Comparison of ENCODE assay signal across 11 cellular contexts in genomic region chr12:130765186-130765659, GRCh38. TPM values are rescaled to one million over a fixed set of nuclear protein-coding genes. Genes with fewer than 3 reads are reported as not detected.
A peak's percentile ranks its signal among the peaks of the same experiment; 100 is the strongest.
DNase-seq lines count a peak whose midpoint lies in the region; ATAC-seq, FAIRE-seq and TF ChIP-seq lines count a peak whose summit lies in the region.
"Had no signal": no experiment of that assay in that cellular context is flagged by ENCODE, and none has a peak within 500 bp of the region (broad histone marks: within the 10 kb centered on the region; RNA-seq: fewer than 3 reads in every experiment).

No MANE protein-coding gene starts in this region.

- POLR2A ChIA-PET in activated CD8-positive, alpha-beta T cell treated with anti-CD3 and anti-CD28 coated beads for 36 hours (lab: Charles Lee): no interaction called here

- ATAC-seq in activated CD8-positive, alpha-beta T cell treated with anti-CD3 and anti-CD28 coated beads for 36 hours: peak; percentile 3
- no peak for ATAC-seq in GM18907 (IDR thresholded peaks at IDR 0.05; ENCODE audit: unreplicated experiment)

- no peaks in the 10 kb centered on the region for H3K9me3 Mint-ChIP-seq in activated CD8-positive, alpha-beta T cell treated with anti-CD3 and anti-CD28 coated beads for 36 hours
- H3K9me3 Mint-ChIP-seq: mesothelial cell of epicardium had no signal

- intact Hi-C loops in activated CD8-positive, alpha-beta T cell treated with anti-CD3 and anti-CD28 coated beads for 36 hours (cut with micrococcal nuclease): loop anchor here (2.0 kb wide), 1 partner anchor 54 kb away; no protein-coding TSS in a partner anchor

- peak; percentile 17 for DNase-seq in activated CD4-positive, alpha-beta T cell treated with anti-CD3 and anti-CD28 coated beads for 48 hours
- DNase-seq in activated CD4-positive, alpha-beta T cell treated with anti-CD3 and anti-CD28 coated beads for 4 hours: no peak
- DNase-seq in HTR-8/SVneo (ENCODE audit: insufficient read length, low spot score) (no peak), iris pigment epithelial cell (ENCODE audit: low read depth) (peak; percentile 16), D341Med (ENCODE audit: low spot score) (no peak), SIG-M5 treated with dmso at 0.1 percent for 504 hours (lab: John Stamatoyannopoulos, UW; ENCODE audit: unreplicated experiment) (no peak)
- peak; percentile 44 for DNase-seq in activated CD8-positive, alpha-beta T cell treated with anti-CD3 and anti-CD28 coated beads for 36 hours
- DNase-seq: DMS79 treated with DMSO at 0.1 percent for 48 hours had no signal

- H3K27ac Mint-ChIP-seq in activated CD8-positive, alpha-beta T cell treated with anti-CD3 and anti-CD28 coated beads for 36 hours: no peak overlapping the region
- H3K27ac Mint-ChIP-seq: mesothelial cell of epicardium had no signal

- FAIRE-seq in HTR-8/SVneo (lab: Jason Lieb, UNC): peak; percentile 98

- H3K27me3 Mint-ChIP-seq in activated CD8-positive, alpha-beta T cell treated with anti-CD3 and anti-CD28 coated beads for 36 hours: peaks cover 3% of the 10 kb centered on the region

- H3K4me3 Mint-ChIP-seq in activated CD8-positive, alpha-beta T cell treated with anti-CD3 and anti-CD28 coated beads for 36 hours: no peak overlapping the region
- H3K4me3 Mint-ChIP-seq: mesothelial cell of epicardium had no signal

- H3K4me1 Mint-ChIP-seq in activated CD8-positive, alpha-beta T cell treated with anti-CD3 and anti-CD28 coated beads for 36 hours (ENCODE audit: low read depth): peaks cover 7% of the 10 kb centered on the region
- H3K4me1 Mint-ChIP-seq: mesothelial cell of epicardium had no signal

- no peak for TF ChIP-seq CTCF in activated CD8-positive, alpha-beta T cell treated with anti-CD3 and anti-CD28 coated beads for 36 hours (IDR thresholded peaks at IDR 0.05)

- H3K36me3 Mint-ChIP-seq in activated CD8-positive, alpha-beta T cell treated with anti-CD3 and anti-CD28 coated beads for 36 hours (ENCODE audit: low read depth): no peaks in the 10 kb centered on the region
- H3K36me3 Mint-ChIP-seq: mesothelial cell of epicardium had no signal

- CTCF ChIA-PET in activated CD8-positive, alpha-beta T cell treated with anti-CD3 and anti-CD28 coated beads for 36 hours (lab: Charles Lee): interaction anchor here (1.6 kb wide), 1 partner anchor 17 kb away, joined by 4 read pairs; no protein-coding TSS in a partner anchor

RNA-seq across cellular contexts. Expression of gene RIMBP2, which starts 49.1 kb away (rescaled TPM):
- total RNA-seq in activated CD8-positive, alpha-beta T cell treated with anti-CD3 and anti-CD28 coated beads for 36 hours: not detected
- total RNA-seq: cardiac septum had no signal

Comparison
In these comparisons a context has a peak if more than half of its experiments do, and no peak if none do; other contexts are left out.
1. DNase-seq: peak in activated CD4-positive, alpha-beta T cell treated with anti-CD3 and anti-CD28 coated beads for 48 hours (single experiment), activated CD8-positive, alpha-beta T cell treated with anti-CD3 and anti-CD28 coated beads for 36 hours (single experiment) and iris pigment epithelial cell (single experiment); none in activated CD4-positive, alpha-beta T cell treated with anti-CD3 and anti-CD28 coated beads for 4 hours (0 of 2), HTR-8/SVneo (single experiment), D341Med (single experiment) and SIG-M5 treated with dmso at 0.1 percent for 504 hours (single experiment).